In genomic region chr3:116139607-116140006, GRCh38 we compare ENCODE assay signal across 15 cellular contexts.
DNase-seq lines count a peak whose midpoint lies in the region; ATAC-seq, FAIRE-seq and TF ChIP-seq lines count a peak whose summit lies in the region.
"Had no signal": no experiment of that assay in that cellular context is flagged by ENCODE, and none has a peak within 500 bp of the region (broad histone marks: within the 10 kb centered on the region; RNA-seq: fewer than 3 reads in every experiment).

No MANE protein-coding gene starts in this region.

- H3K4me3 ChIP-seq in neural progenitor cell: no peak overlapping the region
- H3K4me3 ChIP-seq: coronary artery had no signal

- H3K9ac ChIP-seq in neural progenitor cell: no peak overlapping the region
- H3K9ac ChIP-seq: KMS-11 had no signal

- H3F3A ChIP-seq in neural progenitor cell (ENCODE audit: low read depth): no peaks in the 10 kb centered on the region

- no peaks in the 10 kb centered on the region for H3K27me3 ChIP-seq in neural progenitor cell

- DNase-seq in urothelium cell line (ENCODE audit: low spot score): peak; percentile 31
- no peak for DNase-seq in stimulated activated CD4-positive, alpha-beta T cell treated with anti-CD3 and anti-CD28 coated beads, Interleukin-1b, Interleukin-23, amount 100 ng/mL, for 48 hours
- no peak for DNase-seq in neural progenitor cell (ENCODE audit: low spot score)
- DNase-seq: activated CD4-positive, alpha-beta T cell treated with anti-CD3 and anti-CD28 coated beads, Interleukin-2, amount 50 U/mL, for 4 hours; activated naive CD4-positive, alpha-beta T cell treated with anti-CD3 and anti-CD28 coated beads, Interleukin-2, amount 50 U/mL, for 16 hours; natural killer cell; NCI-H2029 treated with DMSO at 0.1 percent for 48 hours had no signal

- H3K27me3 Mint-ChIP-seq in brain: peaks cover 3% of the 10 kb centered on the region
- no peaks in the 10 kb centered on the region for H3K27me3 Mint-ChIP-seq in neural progenitor cell (ENCODE audit: insufficient read depth, low read depth)

- peak overlapping the region in 3 of 5 experiments; percentile 19 to 82 (median 46) for H3K27ac Mint-ChIP-seq in brain
- no peak overlapping the region for H3K27ac Mint-ChIP-seq in neural progenitor cell
- H3K27ac Mint-ChIP-seq: natural killer cell had no signal

- H3K79me2 ChIP-seq in neural progenitor cell (ENCODE audit: low read depth): no peaks in the 10 kb centered on the region

- no peak overlapping the region for H2AFZ ChIP-seq in neural progenitor cell (replicated peaks)

- peaks cover 4 to 8% (median 6%) of the 10 kb centered on the region in 5 experiments for H3K9me3 Mint-ChIP-seq in brain
- H3K9me3 Mint-ChIP-seq in neural progenitor cell: no peaks in the 10 kb centered on the region

- no peaks in the 10 kb centered on the region for H4K20me1 ChIP-seq in neural progenitor cell (ENCODE audit: low read depth)

- H3K4me1 Mint-ChIP-seq in brain (peaks cover 41% of the 10 kb centered on the region), neural progenitor cell (no peaks in the 10 kb centered on the region)
- H3K4me1 Mint-ChIP-seq: natural killer cell had no signal

- TF ChIP-seq CTCF in brain (conservative IDR thresholded peaks at IDR 0.05): no peak
- TF ChIP-seq CTCF in neural progenitor cell (IDR thresholded peaks at IDR 0.05): no peak

- peaks cover under 1% of the 10 kb centered on the region for H3K9me3 ChIP-seq in neural progenitor cell (ENCODE audit: low read depth)
- H3K9me3 ChIP-seq: Caco-2 had no signal

- no peak overlapping the region for H3K27ac ChIP-seq in neural progenitor cell
- H3K27ac ChIP-seq: coronary artery, KMS-11 had no signal

- H3K36me3 ChIP-seq in neural progenitor cell: no peaks in the 10 kb centered on the region

- no peak overlapping the region for H3K4me2 ChIP-seq in neural progenitor cell
- H3K4me2 ChIP-seq: KMS-11 had no signal

- H3K4me3 Mint-ChIP-seq in brain: no peak overlapping the region
- H3K4me3 Mint-ChIP-seq in neural progenitor cell: no peak overlapping the region
- H3K4me3 Mint-ChIP-seq: natural killer cell had no signal

- H3K36me3 Mint-ChIP-seq in brain: peaks cover 9% of the 10 kb centered on the region
- no peaks in the 10 kb centered on the region for H3K36me3 Mint-ChIP-seq in neural progenitor cell
- H3K36me3 Mint-ChIP-seq: natural killer cell had no signal

- FAIRE-seq in urothelium cell line (lab: Jason Lieb, UNC): no peak

- no peaks in the 10 kb centered on the region for H3K4me1 ChIP-seq in neural progenitor cell
- H3K4me1 ChIP-seq: Caco-2 had no signal

- ATAC-seq in GM19463 (IDR thresholded peaks at IDR 0.05; ENCODE audit: unreplicated experiment): peak; percentile 56
- ATAC-seq in HG03095 (IDR thresholded peaks at IDR 0.05; ENCODE audit: unreplicated experiment): peak; percentile 48
- no peak for ATAC-seq in HG02763 (IDR thresholded peaks at IDR 0.05; ENCODE audit: unreplicated experiment)
- ATAC-seq: natural killer cell, sciatic nerve had no signal
